In the genomic region with DNA sequence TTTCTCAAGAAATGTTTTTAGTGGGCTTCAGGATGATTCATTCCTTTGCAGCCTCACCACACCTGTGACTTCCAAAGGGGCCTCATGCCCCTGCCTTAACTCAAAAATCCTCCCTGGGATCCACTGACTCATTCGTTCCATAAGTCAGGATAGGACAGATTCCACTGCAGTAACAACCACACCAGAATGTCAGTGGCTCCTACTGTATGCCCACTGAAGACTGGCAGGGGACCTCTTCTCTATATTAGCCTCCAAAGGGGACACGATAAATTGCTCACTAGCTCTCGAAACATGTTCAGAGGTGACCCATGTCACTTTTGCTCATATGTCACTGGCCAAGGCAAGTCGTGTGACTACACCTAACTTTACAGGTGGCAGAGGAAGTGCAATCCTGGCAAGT, we compare ENCODE assay signal across 1 cellular context.
A peak's percentile ranks its signal among the peaks of the same experiment; 100 is the strongest.
TF ChIP-seq lines count a peak whose summit lies in the region.

No MANE protein-coding gene starts in this region.

TF ChIP-seq in HepG2, 621 proteins besides CTCF, POLR2A, EP300 and RAD21:
- TF ChIP-seq SRSF4 (IDR thresholded peaks at IDR 0.05; ENCODE audit: low read depth, low read length, poor library complexity, severe bottlenecking): no peak
- peak; percentile 88; the same call in 1 of the 2 replicates for TF ChIP-seq ZNF12 (CRISPR knock-in tag; IDR thresholded peaks at IDR 0.05)
